Comparison of ENCODE assay signal across 8 cellular contexts in genomic region chr21:17612565-17613241, GRCh38. TPM values are rescaled to one million over a fixed set of nuclear protein-coding genes. Genes with fewer than 3 reads are reported as not detected.
DNase-seq lines count a peak whose midpoint lies in the region; ATAC-seq and TF ChIP-seq lines count a peak whose summit lies in the region.

BTG3 (minus strand) TSS chr21:17612901; CDS start chr21:17609144, 3,757 bp downstream.

- H3K36me3 Mint-ChIP-seq in chondrocyte (ENCODE audit: low read depth) = no peaks in the 10 kb centered on the region

- peak within 1 kb of the TSS; percentile 95 for H2AFZ ChIP-seq in ACC112 (ENCODE audit: low read length, unreplicated experiment)

- H3K4me1 ChIP-seq in ACC112 (ENCODE audit: control insufficient read depth, insufficient read depth, low read length, unreplicated experiment) = peaks cover 10% of the 10 kb centered on the region

- H3K27ac ChIP-seq in ACC112 (ENCODE audit: low read depth, low read length) = peak within 1 kb of the TSS; percentile 84

- DNase-seq in NCI-H2171 treated with DMSO at 0.1 percent for 48 hours (lab: John Stamatoyannopoulos, UW) (peak; percentile 59), chondrocyte (ENCODE audit: low spot score) (no peak), kidney tubule cell (ENCODE audit: low spot score) (peak; percentile 82)
- peak; percentile 74 for DNase-seq in activated CD4-positive, alpha-beta T cell treated with anti-CD3 and anti-CD28 coated beads for 1 hour
- peak; percentile 61 to 65 for DNase-seq in stimulated activated CD4-positive, alpha-beta T cell treated with anti-CD3 and anti-CD28 coated beads, Interleukin-1b, Interleukin-23, amount 100 ng/mL, for 1 hour (ENCODE audit: low read depth in 2 of 2)

- ATAC-seq in GM18520 (IDR thresholded peaks at IDR 0.05; ENCODE audit: unreplicated experiment) (peak; percentile 76), HG03045 (IDR thresholded peaks at IDR 0.05; ENCODE audit: unreplicated experiment) (peak; percentile 86)

- H3K27ac Mint-ChIP-seq in chondrocyte (ENCODE audit: unreplicated experiment) = peak within 1 kb of the TSS; percentile 99

- peak within 1 kb of the TSS; percentile 86 for H3K4me3 ChIP-seq in ACC112 (ENCODE audit: low read depth, low read length)

- peaks cover 21% of the 10 kb centered on the region for H3K4me1 Mint-ChIP-seq in chondrocyte (ENCODE audit: low read depth)

- peak within 1 kb of the TSS; percentile 89 for H3K4me3 Mint-ChIP-seq in chondrocyte (ENCODE audit: unreplicated experiment)

- no peaks in the 10 kb centered on the region for H3K27me3 Mint-ChIP-seq in chondrocyte (ENCODE audit: low read depth)

- peaks cover 43% of the 10 kb centered on the region for H3K79me2 ChIP-seq in ACC112 (ENCODE audit: control insufficient read depth, insufficient read depth, low read length, unreplicated experiment)

- H3K36me3 ChIP-seq in ACC112 (ENCODE audit: insufficient read depth, low read length) = peaks cover 10% of the 10 kb centered on the region

- no peaks in the 10 kb centered on the region for H3K9me3 Mint-ChIP-seq in chondrocyte (ENCODE audit: low read depth)

- TF ChIP-seq CTCF in chondrocyte (IDR thresholded peaks at IDR 0.05) = no peak

- no peaks in the 10 kb centered on the region for H3K27me3 ChIP-seq in ACC112 (ENCODE audit: insufficient read depth, low read length)

RNA-seq across cellular contexts. Expression of gene BTG3, which starts in this region (rescaled TPM):
- 21.2 to 23.4 TPM (median 22.0 TPM) in 3 replicates for total RNA-seq in chondrocyte
